In the genomic region with DNA sequence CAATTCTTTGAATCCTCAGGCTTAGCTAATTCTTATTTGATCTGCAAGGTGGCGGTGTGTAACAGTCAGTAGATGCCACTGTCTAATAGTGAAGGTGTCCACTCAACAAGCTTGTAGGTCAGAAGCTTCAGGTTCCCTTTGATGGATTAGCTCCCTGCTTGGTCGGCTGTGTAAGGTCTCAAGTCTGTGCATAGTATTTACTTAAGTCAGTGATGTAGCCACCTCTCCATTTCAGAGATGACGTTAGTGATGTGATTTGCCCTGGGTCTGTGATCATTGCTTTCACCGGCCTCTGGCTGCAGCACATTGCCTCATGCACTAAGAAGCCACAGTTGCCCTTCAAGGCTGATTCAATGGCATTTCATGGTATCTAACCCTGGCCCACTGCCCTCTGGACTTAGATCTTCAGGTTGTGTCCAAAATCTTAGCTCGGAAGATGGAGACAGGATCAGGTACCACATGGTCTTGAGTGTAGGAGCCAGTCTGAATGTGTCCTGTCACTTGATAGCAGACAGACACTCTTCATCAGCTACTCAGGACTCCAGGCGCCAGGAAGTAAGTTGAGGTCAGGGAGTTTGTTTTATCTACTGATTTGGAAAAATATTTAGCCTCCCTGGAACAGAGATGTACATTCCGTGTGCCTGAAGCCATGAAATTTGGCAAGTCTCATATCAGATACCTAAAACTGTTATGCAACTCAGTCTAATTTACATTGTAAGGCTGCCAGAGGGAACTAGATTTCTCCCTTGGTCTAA, we compare ENCODE assay signal across 1 cellular context.
TF ChIP-seq lines count a peak whose summit lies in the region.

No MANE protein-coding gene starts in this region.

TF ChIP-seq in HCT116, 20 proteins besides CTCF, POLR2A, EP300 and RAD21 (continued from another document):
- TF ChIP-seq, protein P1, sequence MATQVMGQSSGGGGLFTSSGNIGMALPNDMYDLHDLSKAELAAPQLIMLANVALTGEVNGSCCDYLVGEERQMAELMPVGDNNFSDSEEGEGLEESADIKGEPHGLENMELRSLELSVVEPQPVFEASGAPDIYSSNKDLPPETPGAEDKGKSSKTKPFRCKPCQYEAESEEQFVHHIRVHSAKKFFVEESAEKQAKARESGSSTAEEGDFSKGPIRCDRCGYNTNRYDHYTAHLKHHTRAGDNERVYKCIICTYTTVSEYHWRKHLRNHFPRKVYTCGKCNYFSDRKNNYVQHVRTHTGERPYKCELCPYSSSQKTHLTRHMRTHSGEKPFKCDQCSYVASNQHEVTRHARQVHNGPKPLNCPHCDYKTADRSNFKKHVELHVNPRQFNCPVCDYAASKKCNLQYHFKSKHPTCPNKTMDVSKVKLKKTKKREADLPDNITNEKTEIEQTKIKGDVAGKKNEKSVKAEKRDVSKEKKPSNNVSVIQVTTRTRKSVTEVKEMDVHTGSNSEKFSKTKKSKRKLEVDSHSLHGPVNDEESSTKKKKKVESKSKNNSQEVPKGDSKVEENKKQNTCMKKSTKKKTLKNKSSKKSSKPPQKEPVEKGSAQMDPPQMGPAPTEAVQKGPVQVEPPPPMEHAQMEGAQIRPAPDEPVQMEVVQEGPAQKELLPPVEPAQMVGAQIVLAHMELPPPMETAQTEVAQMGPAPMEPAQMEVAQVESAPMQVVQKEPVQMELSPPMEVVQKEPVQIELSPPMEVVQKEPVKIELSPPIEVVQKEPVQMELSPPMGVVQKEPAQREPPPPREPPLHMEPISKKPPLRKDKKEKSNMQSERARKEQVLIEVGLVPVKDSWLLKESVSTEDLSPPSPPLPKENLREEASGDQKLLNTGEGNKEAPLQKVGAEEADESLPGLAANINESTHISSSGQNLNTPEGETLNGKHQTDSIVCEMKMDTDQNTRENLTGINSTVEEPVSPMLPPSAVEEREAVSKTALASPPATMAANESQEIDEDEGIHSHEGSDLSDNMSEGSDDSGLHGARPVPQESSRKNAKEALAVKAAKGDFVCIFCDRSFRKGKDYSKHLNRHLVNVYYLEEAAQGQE (IDR thresholded peaks at IDR 0.05; ENCODE audit: low read depth), result no peak
- TF ChIP-seq ZBTB33 (IDR thresholded peaks at IDR 0.05; ENCODE audit: extremely low read depth, insufficient replicate concordance, low read length), result no peak
- no peak for TF ChIP-seq CEBPB (IDR thresholded peaks at IDR 0.05; ENCODE audit: low read depth)
- TF ChIP-seq SIN3A (IDR thresholded peaks at IDR 0.05; ENCODE audit: low read depth), result no peak
- no peak for TF ChIP-seq FOSL1 (IDR thresholded peaks at IDR 0.05; ENCODE audit: low read depth)
- no peak for TF ChIP-seq ZFX (IDR thresholded peaks at IDR 0.05)
- no peak for TF ChIP-seq EZH2 (IDR thresholded peaks at IDR 0.05)
- TF ChIP-seq EGR1 (IDR thresholded peaks at IDR 0.05; ENCODE audit: low read depth), result no peak
- no peak for TF ChIP-seq TCF7L2 (IDR thresholded peaks at IDR 0.05; ENCODE audit: borderline replicate concordance, extremely low read depth, insufficient read depth, insufficient read length)
